In the genomic region with DNA sequence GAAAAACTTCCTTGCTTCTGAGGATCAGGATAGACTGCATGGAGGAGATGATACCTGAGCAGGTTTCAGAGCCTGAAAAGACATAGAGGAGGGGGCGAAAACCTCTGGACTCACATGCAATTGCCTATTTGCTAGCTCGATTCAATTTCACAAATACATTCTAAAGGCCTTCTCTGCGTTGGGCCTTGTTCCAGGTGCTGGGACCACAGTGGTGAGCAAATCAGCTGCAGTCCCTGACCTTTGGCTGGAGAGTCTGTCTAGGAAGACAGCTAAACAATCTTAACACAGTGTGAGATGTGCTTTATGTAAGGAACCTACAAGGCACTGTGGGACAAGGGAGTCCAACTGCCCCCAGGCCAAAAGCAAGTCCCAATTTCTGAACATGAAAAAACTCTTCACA, we compare ENCODE assay signal across 17 cellular contexts. TPM values are rescaled to one million over a fixed set of nuclear protein-coding genes. Genes with fewer than 3 reads are reported as not detected.
A peak's percentile ranks its signal among the peaks of the same experiment; 100 is the strongest.
DNase-seq lines count a peak whose midpoint lies in the region; ATAC-seq, FAIRE-seq and TF ChIP-seq lines count a peak whose summit lies in the region.
"Had no signal": no experiment of that assay in that cellular context is flagged by ENCODE, and none has a peak within 500 bp of the region (broad histone marks: within the 10 kb centered on the region; RNA-seq: fewer than 3 reads in every experiment).

No MANE protein-coding gene starts in this region.

- H2AFZ ChIP-seq in GM23338 (peak overlapping the region; percentile 78), HepG2 (ENCODE audit: low read length) (peak overlapping the region; percentile 21)

- POLR2A ChIA-PET in HepG2 (lab: Yijun Ruan, JAX), result interaction anchor here (0.7 to 6.6 kb wide), 8 partner anchors 9 to 504 kb away, joined by 3 to 131 read pairs (median 4); a partner anchor contains a TSS

- H3K9me3 Mint-ChIP-seq in GM23338, result no peaks in the 10 kb centered on the region
- H3K9me3 Mint-ChIP-seq: IgD-negative memory B cell, T-cell had no signal

- H4K20me1 ChIP-seq in GM23338 (replicated peaks; ENCODE audit: insufficient read depth), result no peaks in the 10 kb centered on the region
- no peaks in the 10 kb centered on the region for H4K20me1 ChIP-seq in HepG2 (ENCODE audit: insufficient read depth, low read length)

- no peak for FAIRE-seq in HepG2 (lab: Jason Lieb, UNC)
- no peak for FAIRE-seq in small intestine (lab: Jason Lieb, UNC)
- FAIRE-seq: A204.1, GM12891 had no signal

- H3K4me3 ChIP-seq in GM23338 (no peak overlapping the region), adrenal gland (no peak overlapping the region), HepG2 (replicated peaks in 1 of 3; ENCODE audit: insufficient read depth in 1 of 3, low read depth in 2 of 3, low read length in 3 of 3) (peak overlapping the region in 1 of 3 experiments; percentile 17; a peak in 1 of 6 replicates), small intestine (ENCODE audit: low read depth in 1 of 2, low read length in 2 of 2) (no peak overlapping the region)
- H3K4me3 ChIP-seq: HAP-1 had no signal

- no peak for ATAC-seq in GM23338
- no peak for ATAC-seq in HepG2
- no peak for ATAC-seq in HG02763 (IDR thresholded peaks at IDR 0.05; ENCODE audit: unreplicated experiment)
- ATAC-seq: T-cell had no signal

- 50 to 62% (median 58%) methylated on average over 3 of the region's 3 CpGs for WGBS in adrenal gland, 4 donors
- 15% methylated on average over 3 of the region's 3 CpGs for WGBS in HepG2 (ENCODE audit: low lambda C conversion rate)
- 56 to 77% (median 59%) methylated on average over 3 of the region's 3 CpGs for WGBS in small intestine, 3 donors

- peaks cover 3% of the 10 kb centered on the region; the same call in 1 of the 2 replicates for H3F3A ChIP-seq in GM23338 (replicated peaks; ENCODE audit: low read depth)

- H3K9me2 ChIP-seq in GM23338 (ENCODE audit: insufficient read depth), result 0 out of 2 replicates have a peak, but pooled peaks cover 4% of the 10 kb centered on the region

- H3K4me2 ChIP-seq in GM23338 (no peak overlapping the region), HepG2 (ENCODE audit: low read depth, low read length) (peak overlapping the region; percentile 83)

- H3K79me2 ChIP-seq in GM23338 (replicated peaks; ENCODE audit: insufficient read depth), result peaks cover 19% of the 10 kb centered on the region
- peaks cover 20% of the 10 kb centered on the region for H3K79me2 ChIP-seq in HepG2 (ENCODE audit: insufficient read depth, low read length)

- no peak for TF ChIP-seq RAD21 in HepG2 (CRISPR knock-in tag; IDR thresholded peaks at IDR 0.05)

- H3K9ac ChIP-seq in HepG2 (ENCODE audit: insufficient read depth, low read depth, low read length), result peak overlapping the region; percentile 45; the same call in 1 of the 2 replicates

- H3K27me3 Mint-ChIP-seq in GM23338 (ENCODE audit: insufficient read depth, low read depth, poor library complexity), result peaks cover 14% of the 10 kb centered on the region
- H3K27me3 Mint-ChIP-seq: B cell, T-cell had no signal

- H3K27ac Mint-ChIP-seq in GM23338, result no peak overlapping the region
- H3K27ac Mint-ChIP-seq: B cell, CD14-positive monocyte had no signal

- CTCF ChIA-PET in HepG2 (lab: Yijun Ruan, JAX; ENCODE audit: low intra/inter-chr PET ratio, low total read pairs), result no interaction called here

- H3K36me3 Mint-ChIP-seq in GM23338 (ENCODE audit: low read depth), result no peaks in the 10 kb centered on the region; the same call in 1 of the 3 replicates
- H3K36me3 Mint-ChIP-seq: CD14-positive monocyte, T-cell had no signal

- DNase-seq in GM23338 (ENCODE audit: low spot score) (no peak), adrenal gland (peak in 5 of 7 donors; percentile 21 to 59 (median 36)), HepG2 (ENCODE audit: low spot score) (no peak), small intestine (peak; percentile 16), CD1c-positive myeloid dendritic cell (ENCODE audit: extremely low spot score) (no peak), DMS79 (lab: John Stamatoyannopoulos, UW) (no peak)
- DNase-seq: DMS79 treated with DMSO at 0.1 percent for 48 hours, Karpas-422, NCI-H187 treated with DMSO at 0.1 percent for 48 hours, T-cell had no signal

- no peaks in the 10 kb centered on the region for H3K36me3 ChIP-seq in GM23338 (ENCODE audit: insufficient read depth)
- H3K36me3 ChIP-seq in adrenal gland (replicated peaks in 1 of 2), result no peaks in the 10 kb centered on the region
- no peaks in the 10 kb centered on the region for H3K36me3 ChIP-seq in HepG2 (replicated peaks in 1 of 2; ENCODE audit: control insufficient read depth in 1 of 2, insufficient read depth in 2 of 2, low read length in 2 of 2)
- no peaks in the 10 kb centered on the region for H3K36me3 ChIP-seq in small intestine (ENCODE audit: control insufficient read depth in 2 of 2, insufficient read depth in 2 of 2, low read length in 2 of 2)
- H3K36me3 ChIP-seq: HAP-1 had no signal

- TF ChIP-seq CTCF in GM23338 (conservative IDR thresholded peaks at IDR 0.05; ENCODE audit: low read depth in 2 of 2) (no peak), adrenal gland (IDR thresholded peaks at IDR 0.05) (no peak), HepG2 (CRISPR knock-in tag; IDR thresholded peaks at IDR 0.05) (no peak)

- H3K27me3 ChIP-seq in GM23338 (ENCODE audit: insufficient read depth) (no peaks in the 10 kb centered on the region), adrenal gland (no peaks in the 10 kb centered on the region), HepG2 (ENCODE audit: control insufficient read depth in 1 of 2, insufficient read depth in 2 of 2, low read length in 2 of 2) (no peaks in the 10 kb centered on the region; a peak in 1 of 5 replicates), small intestine (ENCODE audit: control insufficient read depth in 2 of 2, insufficient read depth in 2 of 2, low read length in 2 of 2) (no peaks in the 10 kb centered on the region)

- intact Hi-C loops in adrenal gland (cut with DNase I), result loop anchor here in 1 of 2 donors (5.0 kb wide), 2 partner anchors 51 to 166 kb away; a partner anchor contains a TSS
- intact Hi-C loops in HepG2 (cut with micrococcal nuclease; ENCODE audit: unreplicated experiment), result loop anchor here (1.0 kb wide), 1 partner anchor 9 kb away; no protein-coding TSS in a partner anchor

- H3K4me1 ChIP-seq in GM23338 (ENCODE audit: insufficient read depth), result peaks cover 12% of the 10 kb centered on the region
- H3K4me1 ChIP-seq in adrenal gland (replicated peaks in 1 of 2), result peaks cover 0 to 15% of the 10 kb centered on the region in 2 donors
- peaks cover 70% of the 10 kb centered on the region for H3K4me1 ChIP-seq in HepG2 (ENCODE audit: insufficient read depth, low read length)
- peaks cover 0 to 8% of the 10 kb centered on the region in 2 donors for H3K4me1 ChIP-seq in small intestine (ENCODE audit: control insufficient read depth in 2 of 2, insufficient read depth in 1 of 2, low read depth in 1 of 2, low read length in 1 of 2)

- in situ Hi-C loops in HepG2 (cut with HindIII; ENCODE audit: extremely low pct_ligation_motif_present, low pct_unique_long_range_greater_than_20kb), result loop anchor here (5.0 kb wide), 1 partner anchor 51 kb away; a partner anchor contains a TSS

- H3K4me3 Mint-ChIP-seq in GM23338, result no peak overlapping the region
- H3K4me3 Mint-ChIP-seq: CD14-positive monocyte, T-cell had no signal

- peaks cover 26% of the 10 kb centered on the region for H3K4me1 Mint-ChIP-seq in GM23338

- BruUV-seq in HepG2 (replicated peaks; lab: Mats Ljungman, UMichigan), result no TSS peak

- H3K9me3 ChIP-seq in adrenal gland (replicated peaks in 1 of 3) (no peaks in the 10 kb centered on the region), HepG2 (ENCODE audit: low read length) (no peaks in the 10 kb centered on the region), small intestine (ENCODE audit: control insufficient read depth, low read depth) (no peaks in the 10 kb centered on the region)
- H3K9me3 ChIP-seq: HAP-1 had no signal

- TF ChIP-seq EP300 in HepG2 (IDR thresholded peaks at IDR 0.05; ENCODE audit: low read depth in 2 of 2, low read length in 2 of 2) (no peak), HepG2 (CRISPR knock-in tag; IDR thresholded peaks at IDR 0.05; ENCODE audit: borderline replicate concordance) (no peak)

- H3K27ac ChIP-seq in GM23338 (ENCODE audit: low read depth) (no peak overlapping the region), adrenal gland (no peak overlapping the region), HepG2 (ENCODE audit: extremely low read length, insufficient read depth, low read length) (peak overlapping the region; percentile 17), small intestine (ENCODE audit: low read depth in 1 of 2, low read length in 1 of 2) (no peak overlapping the region)

- TF ChIP-seq POLR2A in adrenal gland (IDR thresholded peaks at IDR 0.05) (no peak), HepG2 (IDR thresholded peaks at IDR 0.05; ENCODE audit: insufficient read depth in 1 of 2, low read depth in 2 of 2, low read length in 2 of 2) (no peak)

RNA-seq across cellular contexts. Expression of a gene that starts 2.3 kb away (rescaled TPM):
- 69.5 and 76.8 TPM in 2 replicates for total RNA-seq in GM23338 (2014; rRNA removed; shearing (Covaris generic))
- 40.9 and 42.7 TPM in 2 replicates for polyA plus RNA-seq in GM23338 (2016; fragmentation: Nextera tagmentation; extraction: Ambion mirVana)
- total RNA-seq in adrenal gland, result 100 to 1,000 TPM; 113 to 247 (median 137) TPM
- 100 to 1,000 TPM in 1 of 3 donors, 10 to 100 TPM in 2; 24.6 to 156 (median 61.1) TPM for polyA plus RNA-seq in adrenal gland
- 88.7 and 92.6 TPM in 2 replicates for total RNA-seq in HepG2 (2016; rRNA removed; fragmentation: Illumina TruSeq; extraction: Trizol)
- 12.6 and 13.9 TPM in 2 replicates for total RNA-seq in HepG2 (2016; cell fraction: cytosol; rRNA removed; fragmentation: Illumina TruSeq; extraction: Trizol; ENCODE audit: low read depth)
- total RNA-seq in HepG2 (2016; cell fraction: insoluble cytoplasmic fraction; rRNA removed; fragmentation: Illumina TruSeq; extraction: Trizol), result 86.2 and 86.5 TPM in 2 replicates
- 18.4 and 19.4 TPM in 2 replicates for total RNA-seq in HepG2 (2016; cell fraction: membrane; rRNA removed; fragmentation: Illumina TruSeq; extraction: Trizol)
- total RNA-seq in HepG2 (2016; cell fraction: nucleus; rRNA removed; fragmentation: Illumina TruSeq; extraction: Trizol), result 39.0 and 46.0 TPM in 2 replicates
- polyA plus RNA-seq in HepG2 (2011; rRNA removed), result 65.7 and 84.1 TPM in 2 replicates
- 73.5 and 80.5 TPM in 2 replicates for polyA plus RNA-seq in HepG2 (2011; cell fraction: cytosol; rRNA removed)
- polyA plus RNA-seq in HepG2 (2011; cell fraction: nucleus; rRNA removed), result 32.3 and 33.5 TPM in 2 replicates
- 46.3 and 51.2 TPM in 2 replicates for polyA plus RNA-seq in HepG2 (2012)
- 8.8 and 9.8 TPM in 2 replicates for polyA plus RNA-seq in HepG2 (2016; cell fraction: cytosol; fragmentation: Illumina TruSeq; extraction: Trizol; ENCODE audit: low read depth)
- 79.0 and 82.3 TPM in 2 replicates for polyA plus RNA-seq in HepG2 (2016; cell fraction: insoluble cytoplasmic fraction; fragmentation: Illumina TruSeq; extraction: Trizol; ENCODE audit: low read depth)
- polyA plus RNA-seq in HepG2 (2016; cell fraction: membrane; fragmentation: Illumina TruSeq; extraction: Trizol; ENCODE audit: low read depth), result 12.1 and 16.2 TPM in 2 replicates
- polyA plus RNA-seq in HepG2 (2016; cell fraction: nucleus; fragmentation: Illumina TruSeq; extraction: Trizol; ENCODE audit: insufficient read depth, low read depth), result 48.2 and 50.0 TPM in 2 replicates
- polyA minus RNA-seq in HepG2 (2011; rRNA and poly(A)+ RNA removed; ENCODE audit: low replicate concordance), result 84.6 and 96.9 TPM in 2 replicates
- 40.2 and 42.1 TPM in 2 replicates for polyA minus RNA-seq in HepG2 (2011; cell fraction: cytosol; rRNA and poly(A)+ RNA removed)
- polyA minus RNA-seq in HepG2 (2011; cell fraction: nucleus; rRNA and poly(A)+ RNA removed), result 25.9 and 27.0 TPM in 2 replicates
- 10 to 100 TPM; 24.0 to 39.5 (median 33.3) TPM for polyA plus RNA-seq in small intestine

RNA-seq across cellular contexts. Expression of a gene that starts 51.7 kb away (rescaled TPM):
- 39.1 and 50.6 TPM in 2 replicates for total RNA-seq in GM23338 (2014; rRNA removed; shearing (Covaris generic))
- polyA plus RNA-seq in GM23338 (2016; fragmentation: Nextera tagmentation; extraction: Ambion mirVana) (6.7 and 7.5 TPM in 2 replicates), adrenal gland (10 to 100 TPM in 1 of 3 donors, 1 to 10 TPM in 2; 4.0 to 18.7 (median 6.0) TPM), HepG2 (2011; rRNA removed) (4.8 and 6.9 TPM in 2 replicates), small intestine (1 to 10 TPM; 3.8 to 8.0 (median 4.9) TPM)
- total RNA-seq in adrenal gland (10 to 100 TPM; 17.2 to 36.0 (median 26.5) TPM), HepG2 (2016; rRNA removed; fragmentation: Illumina TruSeq; extraction: Trizol) (11.7 and 17.1 TPM in 2 replicates)
- 1.8 and 2.0 TPM in 2 replicates for total RNA-seq in HepG2 (2016; cell fraction: cytosol; rRNA removed; fragmentation: Illumina TruSeq; extraction: Trizol; ENCODE audit: low read depth)
- total RNA-seq in HepG2 (2016; cell fraction: insoluble cytoplasmic fraction; rRNA removed; fragmentation: Illumina TruSeq; extraction: Trizol), result 10.6 and 15.3 TPM in 2 replicates
- total RNA-seq in HepG2 (2016; cell fraction: membrane; rRNA removed; fragmentation: Illumina TruSeq; extraction: Trizol), result 8.2 and 11.6 TPM in 2 replicates
- total RNA-seq in HepG2 (2016; cell fraction: nucleus; rRNA removed; fragmentation: Illumina TruSeq; extraction: Trizol), result 17.1 and 20.1 TPM in 2 replicates
- polyA plus RNA-seq in HepG2 (2011; cell fraction: cytosol; rRNA removed), result 2.3 and 3.2 TPM in 2 replicates
- 5.1 and 5.2 TPM in 2 replicates for polyA plus RNA-seq in HepG2 (2011; cell fraction: nucleus; rRNA removed)
- 12.3 and 16.1 TPM in 2 replicates for polyA plus RNA-seq in HepG2 (2012)
- 0.44 and 0.52 TPM in 2 replicates for polyA plus RNA-seq in HepG2 (2016; cell fraction: cytosol; fragmentation: Illumina TruSeq; extraction: Trizol; ENCODE audit: low read depth)
- polyA plus RNA-seq in HepG2 (2016; cell fraction: insoluble cytoplasmic fraction; fragmentation: Illumina TruSeq; extraction: Trizol; ENCODE audit: low read depth), result 11.7 and 11.8 TPM in 2 replicates
- 3.9 and 4.0 TPM in 2 replicates for polyA plus RNA-seq in HepG2 (2016; cell fraction: membrane; fragmentation: Illumina TruSeq; extraction: Trizol; ENCODE audit: low read depth)
- polyA plus RNA-seq in HepG2 (2016; cell fraction: nucleus; fragmentation: Illumina TruSeq; extraction: Trizol; ENCODE audit: insufficient read depth, low read depth), result 21.5 and 22.8 TPM in 2 replicates
- 10.5 and 12.2 TPM in 2 replicates for polyA minus RNA-seq in HepG2 (2011; rRNA and poly(A)+ RNA removed; ENCODE audit: low replicate concordance)
- polyA minus RNA-seq in HepG2 (2011; cell fraction: cytosol; rRNA and poly(A)+ RNA removed), result 7.3 and 8.4 TPM in 2 replicates
- 20.3 and 20.6 TPM in 2 replicates for polyA minus RNA-seq in HepG2 (2011; cell fraction: nucleus; rRNA and poly(A)+ RNA removed)

Comparison
In these comparisons a context has a peak if more than half of its experiments do, and no peak if none do; other contexts are left out.
1. DNase-seq: peak in adrenal gland (5 of 7) and small intestine (single experiment); none in GM23338 (single experiment), HepG2 (single experiment), CD1c-positive myeloid dendritic cell (single experiment) and DMS79 (single experiment).